12 cellular contexts compared by ENCODE assay signal in the genomic region with DNA sequence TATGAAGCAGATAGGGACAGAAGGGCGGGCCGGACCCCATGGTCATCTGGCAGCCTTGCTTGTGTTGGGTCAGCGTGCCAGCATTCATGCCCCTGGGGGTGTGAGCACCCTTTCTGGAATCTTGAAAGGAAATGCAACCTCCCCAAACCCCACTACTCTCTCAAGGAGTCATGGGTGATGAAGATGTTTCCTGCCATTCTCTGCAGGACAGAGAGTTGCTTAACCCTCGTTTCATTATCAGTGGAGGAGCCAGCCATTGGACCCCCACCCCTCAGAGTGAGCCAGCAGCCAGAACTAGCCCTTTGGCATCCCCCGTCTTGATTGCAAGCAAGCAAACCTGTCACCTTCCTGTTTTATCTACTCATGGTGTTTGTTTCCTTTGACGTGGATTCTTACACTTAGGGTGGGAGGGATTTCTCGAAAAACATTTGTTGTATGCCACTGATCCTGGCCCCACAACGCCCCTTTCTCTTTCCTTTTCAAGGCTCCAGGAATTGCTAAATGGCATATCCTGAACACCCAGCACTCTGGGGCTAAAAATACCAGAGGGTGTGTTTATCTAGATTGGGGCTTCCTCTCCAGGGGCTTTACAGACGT.
A peak's percentile ranks its signal among the peaks of the same experiment; 100 is the strongest.
DNase-seq lines count a peak whose midpoint lies in the region; ATAC-seq, FAIRE-seq and TF ChIP-seq lines count a peak whose summit lies in the region.
"Had no signal": no experiment of that assay in that cellular context is flagged by ENCODE, and none has a peak within 500 bp of the region (broad histone marks: within the 10 kb centered on the region; RNA-seq: fewer than 3 reads in every experiment).

No MANE protein-coding gene starts in this region.

- H3K4me1 Mint-ChIP-seq in immature natural killer cell, result peaks cover 69 to 80% of the 10 kb centered on the region in 2 donors

- no peaks in the 10 kb centered on the region for H3K79me2 ChIP-seq in HepG2 (ENCODE audit: insufficient read depth, low read length)

- TF ChIP-seq CTCF in liver (IDR thresholded peaks at IDR 0.05; ENCODE audit: low read depth, low read length, missing input control), result no peak
- no peak for TF ChIP-seq CTCF in HepG2 (CRISPR knock-in tag; IDR thresholded peaks at IDR 0.05)
- TF ChIP-seq CTCF in transverse colon (IDR thresholded peaks at IDR 0.05), result no peak

- ATAC-seq in HepG2 (no peak), HG03354 (IDR thresholded peaks at IDR 0.05; ENCODE audit: poor library complexity, severe bottlenecking, unreplicated experiment) (no peak)
- ATAC-seq in activated naive CD4-positive, alpha-beta T cell treated with anti-CD3 and anti-CD28 coated beads, Interleukin-2, amount 50 U/mL, for 72 hours, result peak; percentile 2 to 11
- ATAC-seq: K562 had no signal

- 41% methylated on average over 9 of the region's 9 CpGs for WGBS in liver
- 2% methylated on average over 9 of the region's 9 CpGs for WGBS in HepG2 (ENCODE audit: low lambda C conversion rate)
- 71 to 73% methylated on average over 3 to 9 of the region's 9 CpGs for WGBS in transverse colon (ENCODE audit: low coverage in 1 of 2), 2 donors

- H4K20me1 ChIP-seq in HepG2 (ENCODE audit: insufficient read depth, low read length), result no peaks in the 10 kb centered on the region

- no peak overlapping the region for H3K4me3 ChIP-seq in liver (ENCODE audit: low read depth in 1 of 3, low read length in 3 of 3)
- H3K4me3 ChIP-seq in HepG2 (replicated peaks in 1 of 3; ENCODE audit: insufficient read depth in 1 of 3, low read depth in 2 of 3, low read length in 3 of 3), result no peak overlapping the region
- no peak overlapping the region for H3K4me3 ChIP-seq in transverse colon
- H3K4me3 ChIP-seq: K562, sigmoid colon had no signal

- intact Hi-C loops in HepG2 (cut with micrococcal nuclease; ENCODE audit: unreplicated experiment) (no loop called here), transverse colon (cut with DNase I; ENCODE audit: low total_unique reads) (no loop called here)

- peak overlapping the region; percentile 7 to 53 (median 33) for H3K4me3 Mint-ChIP-seq in immature natural killer cell

- H3K27me3 ChIP-seq in liver (ENCODE audit: control insufficient read depth in 4 of 4, insufficient read depth in 4 of 4, low read length in 3 of 4) (no peaks in the 10 kb centered on the region), HepG2 (ENCODE audit: control insufficient read depth in 1 of 2, insufficient read depth in 2 of 2, low read length in 2 of 2) (peaks cover 1 to 9% of the 10 kb centered on the region in 2 experiments; a peak in 3 of 5 replicates), transverse colon (no peaks in the 10 kb centered on the region)
- H3K27me3 ChIP-seq: sigmoid colon had no signal

- H3K27me3 Mint-ChIP-seq in immature natural killer cell (ENCODE audit: low read depth in 3 of 3), result peaks cover 8 to 10% (median 8%) of the 10 kb centered on the region in 3 donors

- in situ Hi-C loops in HepG2 (cut with HindIII; ENCODE audit: extremely low pct_ligation_motif_present, low pct_unique_long_range_greater_than_20kb) (no loop called here), transverse colon (cut with MboI; ENCODE audit: low pct_ligation_motif_present in 1 of 4, low pct_unique_long_range_greater_than_20kb in 1 of 4, low sequenced_read_pairs in 3 of 4) (no loop called here)

- TF ChIP-seq POLR2A in HepG2 (IDR thresholded peaks at IDR 0.05; ENCODE audit: insufficient read depth in 1 of 2, low read depth in 2 of 2, low read length in 2 of 2), result no peak
- TF ChIP-seq POLR2A in transverse colon (IDR thresholded peaks at IDR 0.05), result no peak

- H3K36me3 ChIP-seq in liver (ENCODE audit: control insufficient read depth in 4 of 4, insufficient read depth in 3 of 4, low read depth in 1 of 4, low read length in 3 of 4) (no peaks in the 10 kb centered on the region), HepG2 (replicated peaks in 1 of 2; ENCODE audit: control insufficient read depth in 1 of 2, insufficient read depth in 2 of 2, low read length in 2 of 2) (no peaks in the 10 kb centered on the region), transverse colon (no peaks in the 10 kb centered on the region)
- H3K36me3 ChIP-seq: sigmoid colon had no signal

- H3K4me2 ChIP-seq in HepG2 (ENCODE audit: low read depth, low read length), result no peak overlapping the region; the same call in 1 of the 2 replicates

- peak overlapping the region; percentile 20 to 26 for H3K27ac ChIP-seq in liver (ENCODE audit: low read depth in 1 of 2, low read length in 2 of 2)
- no peak overlapping the region for H3K27ac ChIP-seq in HepG2 (ENCODE audit: extremely low read length, insufficient read depth, low read length)
- no peak overlapping the region for H3K27ac ChIP-seq in transverse colon

- H2AFZ ChIP-seq in HepG2 (ENCODE audit: low read length), result no peak overlapping the region

- BruUV-seq in HepG2 (replicated peaks; lab: Mats Ljungman, UMichigan), result no TSS peak

- DNase-seq in HepG2 (ENCODE audit: low spot score) (no peak), immature natural killer cell (peak; percentile 52 to 60 (median 56)), transverse colon (no peak), hippocampal formation (lab: John Stamatoyannopoulos, UW) (no peak), NCI-H1092 (lab: John Stamatoyannopoulos, UW) (no peak)
- DNase-seq in activated naive CD4-positive, alpha-beta T cell treated with anti-CD3 and anti-CD28 coated beads, Interleukin-2, amount 50 U/mL, for 72 hours (ENCODE audit: low spot score in 2 of 2), result no peak
- DNase-seq: NCI-H446 treated with DMSO at 0.1 percent for 48 hours, sigmoid colon had no signal

- no peaks in the 10 kb centered on the region for H3K9me3 ChIP-seq in liver (ENCODE audit: control insufficient read depth in 4 of 4, low read length in 3 of 4)
- H3K9me3 ChIP-seq in HepG2 (ENCODE audit: low read length), result no peaks in the 10 kb centered on the region
- H3K9me3 ChIP-seq in transverse colon, result no peaks in the 10 kb centered on the region
- H3K9me3 ChIP-seq: sigmoid colon had no signal

- CTCF ChIA-PET in HepG2 (lab: Yijun Ruan, JAX; ENCODE audit: low intra/inter-chr PET ratio, low total read pairs), result no interaction called here

- TF ChIP-seq EP300 in HepG2 (IDR thresholded peaks at IDR 0.05; ENCODE audit: low read depth in 2 of 2, low read length in 2 of 2) (no peak), HepG2 (CRISPR knock-in tag; IDR thresholded peaks at IDR 0.05; ENCODE audit: borderline replicate concordance) (no peak), transverse colon (IDR thresholded peaks at IDR 0.05; ENCODE audit: low read depth) (peak; percentile 17)

- H3K9ac ChIP-seq in liver (ENCODE audit: low read depth in 1 of 2, low read length in 2 of 2), result no peak overlapping the region
- no peak overlapping the region for H3K9ac ChIP-seq in HepG2 (ENCODE audit: insufficient read depth, low read depth, low read length)

- no peak for FAIRE-seq in HepG2 (lab: Jason Lieb, UNC)
- FAIRE-seq: GM12892, K562 had no signal

- H3K36me3 Mint-ChIP-seq in activated naive CD4-positive, alpha-beta T cell treated with anti-CD3 and anti-CD28 coated beads, Interleukin-2, amount 50 U/mL, for 72 hours, result peaks cover 0 to 16% of the 10 kb centered on the region in 2 donors
- H3K36me3 Mint-ChIP-seq in immature natural killer cell, result peaks cover 0 to 6% (median 4%) of the 10 kb centered on the region in 3 donors

- TF ChIP-seq RAD21 in liver (IDR thresholded peaks at IDR 0.05) (peak in 1 of 2 donors; percentile 5), HepG2 (CRISPR knock-in tag; IDR thresholded peaks at IDR 0.05) (no peak)

- POLR2A ChIA-PET in HepG2 (lab: Yijun Ruan, JAX), result no interaction called here

- H3K27ac Mint-ChIP-seq in activated naive CD4-positive, alpha-beta T cell treated with anti-CD3 and anti-CD28 coated beads, Interleukin-2, amount 50 U/mL, for 72 hours, result peak overlapping the region; percentile 91 to 92
- H3K27ac Mint-ChIP-seq in immature natural killer cell, result peak overlapping the region; percentile 52 to 96 (median 88)

- no peaks in the 10 kb centered on the region for H3K4me1 ChIP-seq in liver (ENCODE audit: control insufficient read depth in 4 of 4, insufficient read depth in 4 of 4, low read length in 3 of 4)
- peaks cover 10% of the 10 kb centered on the region for H3K4me1 ChIP-seq in HepG2 (ENCODE audit: insufficient read depth, low read length)
- H3K4me1 ChIP-seq in transverse colon, result no peaks in the 10 kb centered on the region
- H3K4me1 ChIP-seq: sigmoid colon had no signal

- H3K9me3 Mint-ChIP-seq in activated naive CD4-positive, alpha-beta T cell treated with anti-CD3 and anti-CD28 coated beads, Interleukin-2, amount 50 U/mL, for 72 hours, result peaks cover 0 to 8% of the 10 kb centered on the region in 2 donors
- no peaks in the 10 kb centered on the region for H3K9me3 Mint-ChIP-seq in immature natural killer cell

TF ChIP-seq in liver, 16 proteins besides CTCF, POLR2A, EP300 and RAD21:
- TF ChIP-seq SP1 (IDR thresholded peaks at IDR 0.05), result peak; percentile 25
- no peak for TF ChIP-seq HNF4G (IDR thresholded peaks at IDR 0.05)
- no peak for TF ChIP-seq GABPA (IDR thresholded peaks at IDR 0.05 in 1 of 2, conservative IDR thresholded peaks at IDR 0.05 in 1 of 2)
- TF ChIP-seq FOXA1 (IDR thresholded peaks at IDR 0.05), result no peak
- TF ChIP-seq NR2F2 (IDR thresholded peaks at IDR 0.05), result peak; percentile 94
TF ChIP-seq in liver: peak in this region for 2.

TF ChIP-seq in HepG2, 621 proteins besides CTCF, POLR2A, EP300 and RAD21 (continues in another document):
- no peak for TF ChIP-seq CCDC6 (CRISPR knock-in tag; IDR thresholded peaks at IDR 0.05)
- TF ChIP-seq ZNF878 (CRISPR knock-in tag; IDR thresholded peaks at IDR 0.05), result no peak
- TF ChIP-seq ZNF17 (CRISPR knock-in tag; IDR thresholded peaks at IDR 0.05), result no peak
- no peak for TF ChIP-seq NFYB (CRISPR knock-in tag; IDR thresholded peaks at IDR 0.05)
- TF ChIP-seq, protein P1, sequence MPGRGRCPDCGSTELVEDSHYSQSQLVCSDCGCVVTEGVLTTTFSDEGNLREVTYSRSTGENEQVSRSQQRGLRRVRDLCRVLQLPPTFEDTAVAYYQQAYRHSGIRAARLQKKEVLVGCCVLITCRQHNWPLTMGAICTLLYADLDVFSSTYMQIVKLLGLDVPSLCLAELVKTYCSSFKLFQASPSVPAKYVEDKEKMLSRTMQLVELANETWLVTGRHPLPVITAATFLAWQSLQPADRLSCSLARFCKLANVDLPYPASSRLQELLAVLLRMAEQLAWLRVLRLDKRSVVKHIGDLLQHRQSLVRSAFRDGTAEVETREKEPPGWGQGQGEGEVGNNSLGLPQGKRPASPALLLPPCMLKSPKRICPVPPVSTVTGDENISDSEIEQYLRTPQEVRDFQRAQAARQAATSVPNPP (CRISPR knock-in tag; IDR thresholded peaks at IDR 0.05), result no peak

Comparison
In these comparisons a context has a peak if more than half of its experiments do, and no peak if none do; other contexts are left out.
1. H3K27ac ChIP-seq: peak in liver (2 of 2); none in HepG2 (single experiment) and transverse colon (0 of 4).
2. ATAC-seq: peak in activated naive CD4-positive, alpha-beta T cell treated with anti-CD3 and anti-CD28 coated beads, Interleukin-2, amount 50 U/mL, for 72 hours (2 of 2); none in HepG2 (single experiment) and HG03354 (single experiment).
3. DNase-seq: peak in immature natural killer cell (3 of 3); none in HepG2 (single experiment), activated naive CD4-positive, alpha-beta T cell treated with anti-CD3 and anti-CD28 coated beads, Interleukin-2, amount 50 U/mL, for 72 hours (0 of 2), transverse colon (single experiment), hippocampal formation (0 of 2) and NCI-H1092 (single experiment).